ENCODE assay signal across 14 cellular contexts in the genomic region with DNA sequence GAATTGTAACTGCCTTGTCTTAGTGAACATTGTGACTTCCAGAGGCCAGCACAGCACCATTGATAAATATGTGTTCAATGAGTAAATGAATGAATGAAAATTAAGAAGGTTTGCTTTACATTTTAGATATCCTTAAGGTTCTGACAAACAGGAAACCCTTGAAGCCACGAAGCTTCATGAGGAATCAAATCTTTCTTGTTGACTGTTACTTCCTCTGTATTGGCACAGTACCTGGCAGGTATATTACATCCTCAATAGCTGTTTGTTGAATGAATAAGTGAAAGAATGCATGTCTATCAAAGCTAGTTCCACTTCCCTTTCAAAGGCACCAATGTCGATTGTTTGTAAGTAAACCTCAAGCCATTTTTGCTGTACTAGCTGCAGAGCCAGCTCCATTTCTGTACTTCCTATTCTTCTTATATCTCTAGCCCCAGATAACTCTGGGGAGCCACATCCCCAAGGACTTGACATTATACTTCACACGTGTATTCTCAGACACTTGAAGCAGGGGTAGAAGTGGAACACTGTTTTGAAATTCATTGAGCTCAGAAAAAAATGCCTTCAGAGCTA.
"Had no signal": no experiment of that assay in that cellular context is flagged by ENCODE, and none has a peak within 500 bp of the region (broad histone marks: within the 10 kb centered on the region; RNA-seq: fewer than 3 reads in every experiment).

No MANE protein-coding gene starts in this region.

- H3K27ac ChIP-seq: adrenal gland, colonic mucosa, esophagus squamous epithelium, left lung, right lobe of liver had no signal

- H3K4me1 ChIP-seq: adrenal gland, colonic mucosa, esophagus squamous epithelium, left lung, right lobe of liver had no signal

- H3K9me3 ChIP-seq: adrenal gland, colonic mucosa, esophagus squamous epithelium, left lung, right lobe of liver had no signal

- H3K4me3 ChIP-seq: adrenal gland, colonic mucosa, esophagus squamous epithelium, left lung, right lobe of liver had no signal

- H3K27me3 ChIP-seq: adrenal gland, colonic mucosa, left lung, right lobe of liver had no signal

- DNase-seq: activated CD4-positive, alpha-beta T cell treated with anti-CD3 and anti-CD28 coated beads, Interleukin-2, amount 50 U/mL, for 1 hour; activated CD4-positive, CD25-positive, alpha-beta regulatory T cell; activated naive CD4-positive, alpha-beta T cell treated with anti-CD3 and anti-CD28 coated beads, Interleukin-2, amount 50 U/mL, for 16 hours; activated T-cell treated with anti-CD3 and anti-CD28 coated beads for 4 hours; adrenal gland; colonic mucosa; esophagus squamous epithelium; foreskin fibroblast; left lung; nucleus accumbens; right lobe of liver; stimulated activated naive CD4-positive, alpha-beta T cell treated with Interleukin-2 at 50 U/mL for 16 hours had no signal

- ATAC-seq: activated T-helper 17 cell treated with anti-CD3 and anti-CD28 coated beads, Interleukin-2, amount 50 U/mL, for 72 hours; left lung; natural killer cell treated with Interleukin-12 subunit alpha and Interleukin-12 subunit beta and Interleukin-15 and Interleukin-18, amount 100 ng/mL, for 72 hours; right lobe of liver had no signal

- H3K36me3 ChIP-seq: adrenal gland, colonic mucosa, esophagus squamous epithelium, left lung, right lobe of liver had no signal
